In genomic region chr10:6019010-6019782, GRCh38 we compare ENCODE assay signal across 18 cellular contexts. TPM values are rescaled to one million over a fixed set of nuclear protein-coding genes. Genes with fewer than 3 reads are reported as not detected.
DNase-seq lines count a peak whose midpoint lies in the region; ATAC-seq, FAIRE-seq and TF ChIP-seq lines count a peak whose summit lies in the region.
"Had no signal": no experiment of that assay in that cellular context is flagged by ENCODE, and none has a peak within 500 bp of the region (broad histone marks: within the 10 kb centered on the region; RNA-seq: fewer than 3 reads in every experiment).

No MANE protein-coding gene starts in this region.

- no peak for DNase-seq in stimulated activated naive CD8-positive, alpha-beta T cell treated with anti-CD3 and anti-CD28 coated beads, Interleukin-15, Interleukin-2, amounts not matched to agents 100 U/mL and 50 U/mL, for 24 hours
- DNase-seq in activated CD8-positive, alpha-beta T cell treated with anti-CD3 and anti-CD28 coated beads, Interleukin-2, amount 10 ng/mL, durations not matched to agents 7 days and 5 days: peak; percentile 19
- DNase-seq in vagina (ENCODE audit: extremely low spot score in 2 of 2) (no peak), smooth muscle cell (lab: John Stamatoyannopoulos, UW; ENCODE audit: unreplicated experiment) (no peak), RCC 7860 (ENCODE audit: low spot score) (no peak)
- DNase-seq: activated CD4-positive, alpha-beta T cell treated with anti-CD3 and anti-CD28 coated beads, Interleukin-2, amount 50 U/mL, for 4 hours; DMS153; endodermal cell; NCI-H2171; psoas muscle; stimulated activated CD4-positive, alpha-beta T cell treated with anti-CD3 and anti-CD28 coated beads, Interleukin-15, amount 100 ng/mL, for 24 hours had no signal

- no peak overlapping the region for H3K4me2 ChIP-seq in smooth muscle cell

- H3K27me3 Mint-ChIP-seq in stimulated activated naive CD8-positive, alpha-beta T cell treated with anti-CD3 and anti-CD28 coated beads, Interleukin-15, Interleukin-2, amounts not matched to agents 100 ng/mL and 50 ng/mL, for 24 hours: no peaks in the 10 kb centered on the region
- no peaks in the 10 kb centered on the region for H3K27me3 Mint-ChIP-seq in activated CD8-positive, alpha-beta T cell treated with anti-CD3 and anti-CD28 coated beads, Interleukin-2, amount 10 ng/mL, durations not matched to agents 7 days and 5 days (ENCODE audit: low read depth)

- H3K27ac ChIP-seq in liver (ENCODE audit: low read depth in 1 of 2, low read length in 2 of 2) (peak overlapping the region; percentile 9 to 25), vagina (peak overlapping the region; percentile 77), smooth muscle cell (ENCODE audit: low read depth) (no peak overlapping the region)
- H3K27ac ChIP-seq: psoas muscle, RWPE1, suprapubic skin had no signal

- peak overlapping the region; percentile 85 for H3K27ac Mint-ChIP-seq in stimulated activated naive CD8-positive, alpha-beta T cell treated with anti-CD3 and anti-CD28 coated beads, Interleukin-15, Interleukin-2, amounts not matched to agents 100 ng/mL and 50 ng/mL, for 24 hours
- H3K27ac Mint-ChIP-seq in activated CD8-positive, alpha-beta T cell treated with anti-CD3 and anti-CD28 coated beads, Interleukin-2, amount 10 ng/mL, durations not matched to agents 7 days and 5 days: peak overlapping the region; percentile 60
- H3K27ac Mint-ChIP-seq: endodermal cell had no signal

- no peaks in the 10 kb centered on the region for H3K9me3 Mint-ChIP-seq in stimulated activated naive CD8-positive, alpha-beta T cell treated with anti-CD3 and anti-CD28 coated beads, Interleukin-15, Interleukin-2, amounts not matched to agents 100 ng/mL and 50 ng/mL, for 24 hours
- no peaks in the 10 kb centered on the region for H3K9me3 Mint-ChIP-seq in activated CD8-positive, alpha-beta T cell treated with anti-CD3 and anti-CD28 coated beads, Interleukin-2, amount 10 ng/mL, durations not matched to agents 7 days and 5 days (ENCODE audit: insufficient read depth)
- H3K9me3 Mint-ChIP-seq: endodermal cell had no signal

- no peak overlapping the region for H3K9ac ChIP-seq in liver (ENCODE audit: low read depth in 1 of 2, low read length in 2 of 2)
- no peak overlapping the region for H3K9ac ChIP-seq in smooth muscle cell (ENCODE audit: low read depth)

- no peaks in the 10 kb centered on the region for H3K4me1 ChIP-seq in liver (ENCODE audit: control insufficient read depth in 4 of 4, insufficient read depth in 4 of 4, low read length in 3 of 4)
- peaks cover 12% of the 10 kb centered on the region for H3K4me1 ChIP-seq in vagina
- no peaks in the 10 kb centered on the region for H3K4me1 ChIP-seq in smooth muscle cell (ENCODE audit: low read depth)
- H3K4me1 ChIP-seq: psoas muscle had no signal

- H3K79me2 ChIP-seq in smooth muscle cell (ENCODE audit: low read depth): no peaks in the 10 kb centered on the region

- intact Hi-C loops in vagina (cut with DNase I): no loop called here

- H3K4me3 ChIP-seq in liver (ENCODE audit: low read depth in 1 of 3, low read length in 3 of 3) (no peak overlapping the region), vagina (no peak overlapping the region), smooth muscle cell (no peak overlapping the region)
- H3K4me3 ChIP-seq: psoas muscle, suprapubic skin had no signal

- POLR2A ChIA-PET in activated CD8-positive, alpha-beta T cell treated with anti-CD3 and anti-CD28 coated beads, Interleukin-2, amount 10 ng/mL, durations not matched to agents 7 days and 5 days (lab: Charles Lee): interaction anchor here (1.0 kb wide), 2 partner anchors 14 to 383 kb away, joined by 3 read pairs; no protein-coding TSS in a partner anchor

- no peak for ATAC-seq in stimulated activated naive CD8-positive, alpha-beta T cell treated with anti-CD3 and anti-CD28 coated beads, Interleukin-15, Interleukin-2, amounts not matched to agents 100 U/mL and 50 U/mL, for 24 hours
- peak; percentile 3 for ATAC-seq in activated CD8-positive, alpha-beta T cell treated with anti-CD3 and anti-CD28 coated beads, Interleukin-2, amount 10 ng/mL, durations not matched to agents 7 days and 5 days
- no peak for ATAC-seq in GM18505 (IDR thresholded peaks at IDR 0.05; ENCODE audit: unreplicated experiment)
- ATAC-seq: psoas muscle had no signal

- TF ChIP-seq CTCF in liver (IDR thresholded peaks at IDR 0.05; ENCODE audit: low read depth, low read length, missing input control): no peak
- TF ChIP-seq CTCF in vagina (IDR thresholded peaks at IDR 0.05): no peak
- TF ChIP-seq CTCF in smooth muscle cell (IDR thresholded peaks at IDR 0.05; ENCODE audit: borderline replicate concordance, insufficient read depth, poor library complexity, severe bottlenecking): no peak

- H4K20me1 ChIP-seq in smooth muscle cell (ENCODE audit: low read depth): no peaks in the 10 kb centered on the region

- H3K36me3 ChIP-seq in liver (ENCODE audit: control insufficient read depth in 4 of 4, insufficient read depth in 3 of 4, low read depth in 1 of 4, low read length in 3 of 4): no peaks in the 10 kb centered on the region
- no peaks in the 10 kb centered on the region for H3K36me3 ChIP-seq in vagina
- H3K36me3 ChIP-seq in smooth muscle cell (ENCODE audit: low read depth): no peaks in the 10 kb centered on the region
- H3K36me3 ChIP-seq: suprapubic skin had no signal

- H2AFZ ChIP-seq in smooth muscle cell (ENCODE audit: low read depth): no peak overlapping the region

- no peak for FAIRE-seq in RCC 7860 (lab: Jason Lieb, UNC)

- no peak for TF ChIP-seq RAD21 in liver (IDR thresholded peaks at IDR 0.05)

- CTCF ChIA-PET in activated CD8-positive, alpha-beta T cell treated with anti-CD3 and anti-CD28 coated beads, Interleukin-2, amount 10 ng/mL, durations not matched to agents 7 days and 5 days (lab: Charles Lee): interaction anchor here (1.3 kb wide), 1 partner anchor 11 kb away, joined by 3 read pairs; no protein-coding TSS in a partner anchor

- no peaks in the 10 kb centered on the region for H3F3A ChIP-seq in smooth muscle cell (ENCODE audit: low read depth)

- H3K4me1 Mint-ChIP-seq in stimulated activated naive CD8-positive, alpha-beta T cell treated with anti-CD3 and anti-CD28 coated beads, Interleukin-15, Interleukin-2, amounts not matched to agents 100 ng/mL and 50 ng/mL, for 24 hours (ENCODE audit: low read depth): peaks cover 67% of the 10 kb centered on the region
- peaks cover 53% of the 10 kb centered on the region for H3K4me1 Mint-ChIP-seq in activated CD8-positive, alpha-beta T cell treated with anti-CD3 and anti-CD28 coated beads, Interleukin-2, amount 10 ng/mL, durations not matched to agents 7 days and 5 days (ENCODE audit: low read depth)

- H3K9me3 ChIP-seq in liver (ENCODE audit: control insufficient read depth in 4 of 4, low read length in 3 of 4) (no peaks in the 10 kb centered on the region), vagina (no peaks in the 10 kb centered on the region), smooth muscle cell (replicated peaks; ENCODE audit: low read depth) (no peaks in the 10 kb centered on the region)
- H3K9me3 ChIP-seq: psoas muscle, suprapubic skin had no signal

- WGBS in liver: 79% methylated on average over 6 of the region's 6 CpGs
- WGBS in smooth muscle cell (ENCODE audit: low lambda C conversion rate): 91% methylated on average over 6 of the region's 6 CpGs

- peak overlapping the region; percentile 10 for H3K4me3 Mint-ChIP-seq in stimulated activated naive CD8-positive, alpha-beta T cell treated with anti-CD3 and anti-CD28 coated beads, Interleukin-15, Interleukin-2, amounts not matched to agents 100 ng/mL and 50 ng/mL, for 24 hours
- no peak overlapping the region for H3K4me3 Mint-ChIP-seq in activated CD8-positive, alpha-beta T cell treated with anti-CD3 and anti-CD28 coated beads, Interleukin-2, amount 10 ng/mL, durations not matched to agents 7 days and 5 days
- H3K4me3 Mint-ChIP-seq: endodermal cell had no signal

- H3K36me3 Mint-ChIP-seq in stimulated activated naive CD8-positive, alpha-beta T cell treated with anti-CD3 and anti-CD28 coated beads, Interleukin-15, Interleukin-2, amounts not matched to agents 100 ng/mL and 50 ng/mL, for 24 hours (ENCODE audit: low read depth): peaks cover 98% of the 10 kb centered on the region
- peaks cover 91% of the 10 kb centered on the region for H3K36me3 Mint-ChIP-seq in activated CD8-positive, alpha-beta T cell treated with anti-CD3 and anti-CD28 coated beads, Interleukin-2, amount 10 ng/mL, durations not matched to agents 7 days and 5 days (ENCODE audit: low read depth)

- TF ChIP-seq POLR2A in vagina (IDR thresholded peaks at IDR 0.05) (no peak), GM18505 (IDR thresholded peaks at IDR 0.05; ENCODE audit: borderline replicate concordance, extremely low read depth, insufficient read depth, insufficient read length) (no peak)

- H3K27me3 ChIP-seq in liver (ENCODE audit: control insufficient read depth in 4 of 4, insufficient read depth in 4 of 4, low read length in 3 of 4) (no peaks in the 10 kb centered on the region), vagina (no peaks in the 10 kb centered on the region), smooth muscle cell (ENCODE audit: low read depth) (no peaks in the 10 kb centered on the region)
- H3K27me3 ChIP-seq: suprapubic skin had no signal

TF ChIP-seq in liver, 16 proteins besides CTCF, POLR2A, EP300 and RAD21 (continues in another document):
- no peak for TF ChIP-seq HNF4G (IDR thresholded peaks at IDR 0.05)
- no peak for TF ChIP-seq JUND (IDR thresholded peaks at IDR 0.05)
- TF ChIP-seq TAF1 (conservative IDR thresholded peaks at IDR 0.05): no peak
- TF ChIP-seq HNF4A (conservative IDR thresholded peaks at IDR 0.05): no peak
- no peak for TF ChIP-seq SP1 (IDR thresholded peaks at IDR 0.05)

RNA-seq across cellular contexts. Expression of gene IL15RA, which starts 41.9 kb away (rescaled TPM):
- 10 to 100 TPM; 17.2 to 18.1 TPM for total RNA-seq in activated CD8-positive, alpha-beta T cell treated with anti-CD3 and anti-CD28 coated beads, Interleukin-2, amount 10 ng/mL, durations not matched to agents 7 days and 5 days
- total RNA-seq in liver (1 to 10 TPM; 6.6 to 9.2 TPM), vagina (41.0 TPM), smooth muscle cell (0.54 TPM in 1 of 2 replicates, not detected in the other)
- polyA plus RNA-seq in liver (10 to 100 TPM in 1 of 2 donors, 1 to 10 TPM in 1; 9.6 to 10.7 TPM), smooth muscle cell (0.23 and 1.3 TPM in 2 replicates)

RNA-seq across cellular contexts. Expression of gene IL2RA, which starts 43.0 kb away (rescaled TPM):
- total RNA-seq in activated CD8-positive, alpha-beta T cell treated with anti-CD3 and anti-CD28 coated beads, Interleukin-2, amount 10 ng/mL, durations not matched to agents 7 days and 5 days: 100 to 1,000 TPM; 174 to 177 TPM
- total RNA-seq in liver (1 to 10 TPM in 1 of 2 donors, not detected in 1; 1.6 TPM), vagina (not detected), smooth muscle cell (not detected in 2 replicates)
- polyA plus RNA-seq in liver (under 1 TPM in 1 of 2 donors, not detected in 1; 0.46 TPM), smooth muscle cell (not detected in 2 replicates)
- total RNA-seq: endodermal cell, myocyte had no signal
- polyA plus RNA-seq: BJ had no signal

Comparison
In these comparisons a context has a peak if more than half of its experiments do, and no peak if none do; other contexts are left out.
1. RNA of gene IL2RA, which starts 43.0 kb away (total RNA-seq): 174 to 177 TPM in activated CD8-positive, alpha-beta T cell treated with anti-CD3 and anti-CD28 coated beads, Interleukin-2, amount 10 ng/mL, durations not matched to agents 7 days and 5 days; 1.6 TPM in liver, not detected in vagina (single experiment) and not detected in smooth muscle cell; every median in the first group is over 10 times any median in the second.